Comparison of ENCODE assay signal across 14 cellular contexts in the genomic region with DNA sequence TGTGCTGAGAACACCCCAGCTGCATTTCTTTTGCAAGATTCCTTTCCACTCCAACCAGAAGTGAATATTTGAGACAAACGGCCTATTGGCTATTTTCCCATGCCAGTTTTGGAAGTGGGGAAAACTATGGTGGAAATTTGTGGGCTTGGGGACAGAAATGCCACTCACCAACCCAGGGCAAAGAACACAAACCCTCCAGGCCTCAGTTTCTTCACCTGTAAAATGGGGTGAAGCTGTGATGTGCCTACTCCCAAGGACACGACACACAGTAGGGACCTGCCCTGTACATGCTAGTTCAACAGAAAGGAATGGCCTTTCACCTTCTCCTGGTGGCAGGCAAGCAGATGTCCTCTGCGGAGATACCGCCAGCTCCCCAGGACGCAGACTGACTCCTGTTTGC. TPM values are rescaled to one million over a fixed set of nuclear protein-coding genes. Genes with fewer than 3 reads are reported as not detected.
DNase-seq lines count a peak whose midpoint lies in the region; ATAC-seq and TF ChIP-seq lines count a peak whose summit lies in the region.
"Had no signal": no experiment of that assay in that cellular context is flagged by ENCODE, and none has a peak within 500 bp of the region (broad histone marks: within the 10 kb centered on the region; RNA-seq: fewer than 3 reads in every experiment).

No MANE protein-coding gene starts in this region.

- H2AFZ ChIP-seq in GM23338 = no peak overlapping the region

- no peak for ATAC-seq in GM23338
- no peak for ATAC-seq in HG03095 (IDR thresholded peaks at IDR 0.05; ENCODE audit: unreplicated experiment)

- no peaks in the 10 kb centered on the region for H4K20me1 ChIP-seq in GM23338 (replicated peaks; ENCODE audit: insufficient read depth)
- H4K20me1 ChIP-seq: BLaER1 had no signal

- no peak overlapping the region for H3K4me2 ChIP-seq in GM23338
- H3K4me2 ChIP-seq: BLaER1 had no signal

- no peak overlapping the region for H3K4me3 ChIP-seq in GM23338
- H3K4me3 ChIP-seq in transverse colon = no peak overlapping the region
- H3K4me3 ChIP-seq: BLaER1 had no signal

- H3K36me3 ChIP-seq in GM23338 (ENCODE audit: insufficient read depth) (no peaks in the 10 kb centered on the region), transverse colon (no peaks in the 10 kb centered on the region)
- H3K36me3 ChIP-seq: BLaER1 had no signal

- H3K4me1 Mint-ChIP-seq in GM23338 (peaks cover 31% of the 10 kb centered on the region), nephron (peaks cover 32% of the 10 kb centered on the region)

- POLR2A ChIA-PET in RWPE1 (lab: Yijun Ruan, JAX; ENCODE audit: low non-redundant PET) = no interaction called here

- no peak for TF ChIP-seq POLR2A in transverse colon (IDR thresholded peaks at IDR 0.05)

- H3K9me2 ChIP-seq in GM23338 (ENCODE audit: insufficient read depth) = no peaks in the 10 kb centered on the region

- H3K4me1 ChIP-seq in GM23338 (ENCODE audit: insufficient read depth) (peaks cover 16% of the 10 kb centered on the region), transverse colon (peaks cover 0 to 11% (median 9%) of the 10 kb centered on the region in 4 donors)
- H3K4me1 ChIP-seq: BLaER1 had no signal

- no peak for TF ChIP-seq CTCF in GM23338 (conservative IDR thresholded peaks at IDR 0.05; ENCODE audit: low read depth in 2 of 2)
- no peak for TF ChIP-seq CTCF in RWPE1 (conservative IDR thresholded peaks at IDR 0.05; ENCODE audit: low read depth)
- no peak for TF ChIP-seq CTCF in nephron (IDR thresholded peaks at IDR 0.05; ENCODE audit: unreplicated experiment in 3 of 3)
- TF ChIP-seq CTCF in transverse colon (IDR thresholded peaks at IDR 0.05) = no peak

- 93% methylated on average over 5 of the region's 5 CpGs; no CpG with 5 or more reads in 1 of the 2 donors for WGBS in transverse colon (ENCODE audit: low coverage in 1 of 2), 2 donors

- peaks cover 42% of the 10 kb centered on the region for H3K27me3 Mint-ChIP-seq in GM23338 (ENCODE audit: insufficient read depth, low read depth, poor library complexity)
- H3K27me3 Mint-ChIP-seq in nephron (ENCODE audit: low read depth) = peaks cover 66% of the 10 kb centered on the region

- H3K9me3 Mint-ChIP-seq in GM23338 (no peaks in the 10 kb centered on the region; the same call in 2 of the 3 replicates), nephron (no peaks in the 10 kb centered on the region)
- H3K9me3 Mint-ChIP-seq: CD4-positive, alpha-beta memory T cell had no signal

- H3K4me3 Mint-ChIP-seq in GM23338 (no peak overlapping the region), nephron (peak overlapping the region in 2 of 3 experiments; percentile 19 to 56)
- H3K4me3 Mint-ChIP-seq: CD4-positive, alpha-beta memory T cell had no signal

- no peaks in the 10 kb centered on the region for H3F3A ChIP-seq in GM23338 (replicated peaks; ENCODE audit: low read depth)

- H3K9me3 ChIP-seq in transverse colon = no peaks in the 10 kb centered on the region

- intact Hi-C loops in posterior vena cava (cut with DNase I) (no loop called here), transverse colon (cut with DNase I; ENCODE audit: low total_unique reads) (no loop called here)

- CTCF ChIA-PET in RWPE1 (lab: Yijun Ruan, JAX) = interaction anchor here (0.7 to 1.3 kb wide), 2 partner anchors 110 to 231 kb away, joined by 3 to 7 read pairs; no protein-coding TSS in a partner anchor

- DNase-seq in GM23338 (ENCODE audit: low spot score) = no peak
- DNase-seq in RWPE1 (ENCODE audit: low spot score) = no peak
- DNase-seq in posterior vena cava (ENCODE audit: low spot score) = peak; percentile 23
- DNase-seq in NCI-H226 = no peak
- no peak for DNase-seq in transverse colon
- DNase-seq: 8988T; CD4-positive, alpha-beta memory T cell; GDM1; HCEC 1CT had no signal

- H3K27me3 ChIP-seq in GM23338 (ENCODE audit: insufficient read depth) (peaks cover 28% of the 10 kb centered on the region), transverse colon (peaks cover 48% of the 10 kb centered on the region)

- H3K27ac Mint-ChIP-seq in GM23338 (0 out of 2 replicates have a peak overlapping the region, but pooled peaks have one; percentile 28), nephron (no peak overlapping the region)
- H3K27ac Mint-ChIP-seq: CD14-positive monocyte had no signal

- H3K79me2 ChIP-seq in GM23338 (replicated peaks; ENCODE audit: insufficient read depth) = no peaks in the 10 kb centered on the region

- in situ Hi-C loops in transverse colon (cut with MboI; ENCODE audit: low pct_ligation_motif_present in 1 of 4, low pct_unique_long_range_greater_than_20kb in 1 of 4, low sequenced_read_pairs in 3 of 4) = no loop called here

- H3K27ac ChIP-seq in GM23338 (ENCODE audit: low read depth) (no peak overlapping the region), RWPE1 (peak overlapping the region; percentile 26), transverse colon (no peak overlapping the region)
- H3K27ac ChIP-seq: BLaER1, HL-60 had no signal

- H3K36me3 Mint-ChIP-seq in GM23338 (ENCODE audit: low read depth) (no peaks in the 10 kb centered on the region; the same call in 2 of the 3 replicates), nephron (ENCODE audit: low read depth) (no peaks in the 10 kb centered on the region)

- no peak for TF ChIP-seq EP300 in transverse colon (IDR thresholded peaks at IDR 0.05; ENCODE audit: low read depth)

TF ChIP-seq in GM23338, 12 proteins besides CTCF, POLR2A, EP300 and RAD21 (continues in another document):
- TF ChIP-seq POLR2AphosphoS5 (IDR thresholded peaks at IDR 0.05; ENCODE audit: low read depth) (no peak), STAT1 (IDR thresholded peaks at IDR 0.05; ENCODE audit: unreplicated experiment) (no peak), NANOG (IDR thresholded peaks at IDR 0.05; ENCODE audit: borderline replicate concordance) (no peak), ETS1 (IDR thresholded peaks at IDR 0.05) (no peak), EZH2phosphoT487 (IDR thresholded peaks at IDR 0.05; ENCODE audit: unreplicated experiment) (no peak), REST (IDR thresholded peaks at IDR 0.05; ENCODE audit: unreplicated experiment) (no peak), ZNF114 (CRISPR knock-in tag; IDR thresholded peaks at IDR 0.05) (no peak)

RNA-seq across cellular contexts. Expression of gene SIM2, which starts 46.5 kb away (rescaled TPM):
- total RNA-seq in GM23338 (2014; rRNA removed; shearing (Covaris generic)) = 0.49 and 1.4 TPM in 2 replicates
- polyA plus RNA-seq in GM23338 (2016; fragmentation: Nextera tagmentation; extraction: Ambion mirVana) = 0.16 and 0.24 TPM in 2 replicates
- total RNA-seq in posterior vena cava (not detected), transverse colon (under 1 TPM in 1 of 4 donors, not detected in 3; 0.32 TPM)
- total RNA-seq: CD4-positive, alpha-beta memory T cell had no signal
- polyA plus RNA-seq: CD14-positive monocyte had no signal
